23 cellular contexts compared by ENCODE assay signal in genomic region chr7:28160551-28160991, GRCh38. TPM values are rescaled to one million over a fixed set of nuclear protein-coding genes. Genes with fewer than 3 reads are reported as not detected.
DNase-seq lines count a peak whose midpoint lies in the region; ATAC-seq and TF ChIP-seq lines count a peak whose summit lies in the region.
"Had no signal": no experiment of that assay in that cellular context is flagged by ENCODE, and none has a peak within 500 bp of the region (broad histone marks: within the 10 kb centered on the region; RNA-seq: fewer than 3 reads in every experiment).

No MANE protein-coding gene starts in this region.

- no peaks in the 10 kb centered on the region for H3K79me2 ChIP-seq in mesendoderm (ENCODE audit: control insufficient read depth, insufficient read depth, low read length)

- no peak for TF ChIP-seq CTCF in AG10803 (conservative IDR thresholded peaks at IDR 0.05; ENCODE audit: low read length)

- WGBS in mesendoderm (ENCODE audit: extremely low coverage, insufficient coverage, low lambda C conversion rate), result no CpG with 5 or more reads among the region's 4 CpGs

- peaks cover 2% of the 10 kb centered on the region for H3K4me1 ChIP-seq in mesendoderm (ENCODE audit: control insufficient read depth, low read depth, low read length)

- H3K18ac ChIP-seq in mesendoderm (ENCODE audit: low read length), result no peak overlapping the region

- H3K23ac ChIP-seq in mesendoderm (ENCODE audit: low read length), result no peak overlapping the region

- H3K4ac ChIP-seq in mesendoderm (ENCODE audit: low read depth, low read length), result no peak overlapping the region

- no peak overlapping the region for H3K9ac ChIP-seq in mesendoderm (ENCODE audit: low read length)

- H4K5ac ChIP-seq in mesendoderm (ENCODE audit: low read length), result no peak overlapping the region

- no peak for ATAC-seq in sciatic nerve
- ATAC-seq in activated CD4-positive, CD25-positive, alpha-beta regulatory T cell treated with anti-CD3 and anti-CD28 coated beads, Interleukin-2, amount 50 U/mL, for 24 hours, result no peak
- ATAC-seq: heart left ventricle; left cardiac atrium; naive thymus-derived CD8-positive, alpha-beta T cell; WTC11 had no signal

- no peak overlapping the region for H3K56ac ChIP-seq in mesendoderm (ENCODE audit: low read length)

- no peak overlapping the region for H2BK5ac ChIP-seq in mesendoderm (ENCODE audit: low read length)

- H2BK120ac ChIP-seq in mesendoderm (ENCODE audit: low read depth, low read length), result no peak overlapping the region

- H3K79me1 ChIP-seq in mesendoderm (ENCODE audit: low read length), result peaks cover 3% of the 10 kb centered on the region

- no peaks in the 10 kb centered on the region for H3K27me3 ChIP-seq in mesendoderm (ENCODE audit: insufficient read depth, low read length, poor library complexity)
- H3K27me3 ChIP-seq: heart left ventricle, ovary, testis had no signal

- no peak overlapping the region for H3K4me3 ChIP-seq in AG10803 (ENCODE audit: low read length)
- no peak overlapping the region for H3K4me3 ChIP-seq in mesendoderm (ENCODE audit: low read length)
- H3K4me3 ChIP-seq: heart left ventricle, ovary, testis had no signal

- intact Hi-C loops in sciatic nerve (cut with DNase I), result no loop called here

- DNase-seq in AG10803 (ENCODE audit: low read depth), result peak; percentile 80
- peak; percentile 85 for DNase-seq in HCEC 1CT
- DNase-seq in amniotic epithelial cell (ENCODE audit: low read depth), result peak; percentile 44
- DNase-seq in mesendoderm, result peak; percentile 72
- no peak for DNase-seq in sciatic nerve (ENCODE audit: low spot score)
- no peak for DNase-seq in mucosa of gallbladder (ENCODE audit: low spot score)
- DNase-seq in H4 (ENCODE audit: low spot score), result no peak
- DNase-seq: activated CD4-positive, alpha-beta memory T cell treated with anti-CD3 and anti-CD28 coated beads, Interleukin-2, amount 10 ng/mL, durations not matched to agents 7 days and 5 days; activated effector memory CD4-positive, alpha-beta T cell treated with Interleukin-2 at 50 U/mL for 16 hours; activated naive CD8-positive, alpha-beta T cell treated with anti-CD3 and anti-CD28 coated beads, Interleukin-2, amount 10 ng/mL, durations not matched to agents 7 days and 5 days; effector CD4-positive, alpha-beta T cell; heart left ventricle; left cardiac atrium; naive thymus-derived CD8-positive, alpha-beta T cell; NCI-H1092 treated with DMSO at 0.1 percent for 48 hours; NCI-H2081; ovary; stimulated activated CD4-positive, alpha-beta T cell treated with anti-CD3 and anti-CD28 coated beads, Interleukin-4, amount 100 ng/mL, for 1 hour; stimulated activated naive CD4-positive, alpha-beta T cell; testis had no signal

- no peak overlapping the region for H2BK15ac ChIP-seq in mesendoderm (replicated peaks; ENCODE audit: low read depth)

- H3K27ac ChIP-seq in mesendoderm (ENCODE audit: low read depth, low read length), result no peak overlapping the region
- H3K27ac ChIP-seq: heart left ventricle, ovary, testis had no signal

- H3K4me2 ChIP-seq in mesendoderm (ENCODE audit: low read length), result no peak overlapping the region

- H4K8ac ChIP-seq in mesendoderm (ENCODE audit: low read depth, low read length), result no peak overlapping the region

- no peaks in the 10 kb centered on the region for H3K36me3 ChIP-seq in mesendoderm (ENCODE audit: control insufficient read depth, insufficient read depth, low read length)
- H3K36me3 ChIP-seq: heart left ventricle, ovary had no signal

- H2AK5ac ChIP-seq in mesendoderm (ENCODE audit: low read length), result no peak overlapping the region

RNA-seq across cellular contexts. Expression of gene JAZF1, which starts 20.0 kb away (rescaled TPM):
- polyA plus RNA-seq in mesendoderm (2013, experiment 1 of 2), result 12.2 TPM
- polyA plus RNA-seq in mesendoderm (2013, experiment 2 of 2), result 11.7 TPM
- total RNA-seq in sciatic nerve, result 21.7 TPM
- 28.1 TPM for total RNA-seq in mucosa of gallbladder
- total RNA-seq in H4 (2014; rRNA removed; shearing (Covaris generic)), result 13.3 and 20.6 TPM in 2 replicates
- total RNA-seq: G401 had no signal

Comparison
In these comparisons a context has a peak if more than half of its experiments do, and no peak if none do; other contexts are left out.
1. DNase-seq: peak in AG10803 (single experiment), HCEC 1CT (single experiment), amniotic epithelial cell (single experiment) and mesendoderm (single experiment); none in sciatic nerve (single experiment), mucosa of gallbladder (single experiment) and H4 (single experiment).